7 cellular contexts compared by ENCODE assay signal in the genomic region with DNA sequence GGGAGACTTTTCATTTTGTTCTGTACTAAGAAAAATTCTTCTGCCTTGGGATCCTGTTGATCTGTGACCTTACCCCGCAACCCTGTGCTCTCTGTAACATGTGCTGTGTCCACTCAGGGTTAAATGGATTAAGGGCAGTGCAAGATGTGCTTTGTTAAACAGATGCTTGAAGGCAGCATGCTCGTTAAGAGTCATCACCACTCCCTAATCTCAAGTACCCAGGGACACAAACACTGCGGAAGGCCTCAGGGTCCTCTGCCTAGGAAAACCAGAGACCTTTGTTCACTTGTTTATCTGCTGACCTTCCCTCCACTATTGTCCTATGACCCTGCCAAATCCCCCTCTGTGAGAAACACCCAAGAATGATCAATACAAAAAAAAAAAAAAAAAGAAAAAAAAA. TPM values are rescaled to one million over a fixed set of nuclear protein-coding genes. Genes with fewer than 3 reads are reported as not detected.
A peak's percentile ranks its signal among the peaks of the same experiment; 100 is the strongest.
DNase-seq lines count a peak whose midpoint lies in the region; ATAC-seq and TF ChIP-seq lines count a peak whose summit lies in the region.
"Not testable (repeated sequence)": the region's sequence is repeated elsewhere in the genome, so short reads cannot be mapped to it uniquely, and the experiment has no call there.

No MANE protein-coding gene starts in this region.

- not testable (repeated sequence) for H3K4me3 ChIP-seq in brain microvascular endothelial cell (ENCODE audit: low read depth, low read length); esophagus squamous epithelium; left lung; suprapubic skin

- H3K27ac Mint-ChIP-seq in HFFc6 (peak overlapping the region; percentile 100), osteocyte (ENCODE audit: unreplicated experiment) (peak overlapping the region; percentile 95)
- H3K27ac Mint-ChIP-seq in activated CD4-positive, alpha-beta T cell treated with anti-CD3 and anti-CD28 coated beads for 36 hours, result peak overlapping the region; percentile 85

- TF ChIP-seq CTCF in HFFc6 (IDR thresholded peaks at IDR 0.05); brain microvascular endothelial cell (IDR thresholded peaks at IDR 0.05; ENCODE audit: low read depth, low read length, missing control alignments); esophagus squamous epithelium (IDR thresholded peaks at IDR 0.05); left lung (IDR thresholded peaks at IDR 0.05); osteocyte (IDR thresholded peaks at IDR 0.05); suprapubic skin (IDR thresholded peaks at IDR 0.05): not testable (repeated sequence)

- H3K36me3 Mint-ChIP-seq in HFFc6 (ENCODE audit: low read depth); osteocyte (ENCODE audit: unreplicated experiment): not testable (repeated sequence)
- H3K36me3 Mint-ChIP-seq in activated CD4-positive, alpha-beta T cell treated with anti-CD3 and anti-CD28 coated beads for 36 hours (ENCODE audit: low read depth), result peaks cover 27% of the 10 kb centered on the region

- H3K4me1 ChIP-seq in esophagus squamous epithelium (peaks cover 14 to 67% (median 24%) of the 10 kb centered on the region in 3 donors), left lung (peaks cover 16 to 36% of the 10 kb centered on the region in 2 donors), suprapubic skin (peaks cover 43% of the 10 kb centered on the region)

- not testable (repeated sequence) for H3K9me3 Mint-ChIP-seq in HFFc6; activated CD4-positive, alpha-beta T cell treated with anti-CD3 and anti-CD28 coated beads for 36 hours (ENCODE audit: low read depth); osteocyte (ENCODE audit: unreplicated experiment)

- H3K27ac ChIP-seq in brain microvascular endothelial cell (peak overlapping the region; percentile 97), esophagus squamous epithelium (peak overlapping the region; percentile 66 to 89 (median 82)), left lung (peak overlapping the region; percentile 79 to 81), suprapubic skin (peak overlapping the region; percentile 84)

- not testable (repeated sequence) for H3K36me3 ChIP-seq in brain microvascular endothelial cell (replicated peaks); esophagus squamous epithelium; left lung; suprapubic skin

- not testable (repeated sequence) for ATAC-seq in activated CD4-positive, alpha-beta T cell treated with anti-CD3 and anti-CD28 coated beads for 36 hours
- ATAC-seq in left lung, result peak; percentile 53

- not testable (repeated sequence) for H3K27me3 ChIP-seq in brain microvascular endothelial cell (replicated peaks); esophagus squamous epithelium; left lung; suprapubic skin

- H3K4me1 Mint-ChIP-seq in HFFc6 (ENCODE audit: low read depth) (peaks cover 60% of the 10 kb centered on the region), osteocyte (ENCODE audit: unreplicated experiment) (peaks cover 49% of the 10 kb centered on the region)
- H3K4me1 Mint-ChIP-seq in activated CD4-positive, alpha-beta T cell treated with anti-CD3 and anti-CD28 coated beads for 36 hours, result peaks cover 60% of the 10 kb centered on the region

- TF ChIP-seq POLR2A in esophagus squamous epithelium (IDR thresholded peaks at IDR 0.05); suprapubic skin (IDR thresholded peaks at IDR 0.05): not testable (repeated sequence)

- in situ Hi-C loops in brain microvascular endothelial cell (cut with HindIII; ENCODE audit: low pct_ligation_motif_present, low sequenced_read_pairs), result not testable (repeated sequence)

- H3K4me3 Mint-ChIP-seq in HFFc6, result peak overlapping the region; percentile 69; the same call in 1 of the 2 replicates
- not testable (repeated sequence) for H3K4me3 Mint-ChIP-seq in activated CD4-positive, alpha-beta T cell treated with anti-CD3 and anti-CD28 coated beads for 36 hours; osteocyte (ENCODE audit: unreplicated experiment)

- H3K27me3 Mint-ChIP-seq in HFFc6 (ENCODE audit: insufficient read depth); activated CD4-positive, alpha-beta T cell treated with anti-CD3 and anti-CD28 coated beads for 36 hours; osteocyte (ENCODE audit: unreplicated experiment): not testable (repeated sequence)

- CTCF ChIA-PET in activated CD4-positive, alpha-beta T cell treated with anti-CD3 and anti-CD28 coated beads for 36 hours (lab: Charles Lee), result not testable (repeated sequence)

- TF ChIP-seq EP300 in suprapubic skin (IDR thresholded peaks at IDR 0.05), result not testable (repeated sequence)

- WGBS in esophagus squamous epithelium, 2 donors, result no CpG with 5 or more reads among the region's 3 CpGs
- 55% methylated on average over 3 of the region's 3 CpGs for WGBS in suprapubic skin

- not testable (repeated sequence) for DNase-seq in HFFc6; activated CD4-positive, alpha-beta T cell treated with anti-CD3 and anti-CD28 coated beads for 36 hours; brain microvascular endothelial cell; esophagus squamous epithelium (lab: John Stamatoyannopoulos, UW); left lung; osteocyte (ENCODE audit: extremely low spot score, unreplicated experiment); suprapubic skin (ENCODE audit: low spot score in 2 of 2)

- POLR2A ChIA-PET in activated CD4-positive, alpha-beta T cell treated with anti-CD3 and anti-CD28 coated beads for 36 hours (lab: Charles Lee), result not testable (repeated sequence)

- H3K9me3 ChIP-seq in esophagus squamous epithelium, left lung, suprapubic skin: not testable (repeated sequence)

- intact Hi-C loops in activated CD4-positive, alpha-beta T cell treated with anti-CD3 and anti-CD28 coated beads for 36 hours (cut with DNase I, micrococcal nuclease); esophagus squamous epithelium (cut with DNase I); left lung (cut with DNase I): not testable (repeated sequence)

RNA-seq across cellular contexts. Expression of a gene that starts 13.1 kb away (rescaled TPM):
- 100 to 1,000 TPM; 108 to 130 (median 118) TPM for total RNA-seq in HFFc6 (2021; fragmentation: NEBNext Ultra II Directional; extraction: Animal tissue kit (Norgen Biotek cat#: 25700))
- 100 to 1,000 TPM in 1 of 2 experiments, 10 to 100 TPM in 1; 98.4 to 125 TPM for total RNA-seq in activated CD4-positive, alpha-beta T cell treated with anti-CD3 and anti-CD28 coated beads for 36 hours
- total RNA-seq in esophagus squamous epithelium (100 to 1,000 TPM; 114 to 204 (median 130) TPM), left lung (100 to 1,000 TPM in 1 of 2 donors, 10 to 100 TPM in 1; 92.2 to 126 TPM), osteocyte (125 and 132 TPM in 2 replicates), suprapubic skin (100 to 1,000 TPM; 160 to 187 (median 174) TPM)

RNA-seq across cellular contexts. Expression of a gene that starts 13.4 kb away (rescaled TPM):
- total RNA-seq in HFFc6 (2021; fragmentation: NEBNext Ultra II Directional; extraction: Animal tissue kit (Norgen Biotek cat#: 25700)), result 10 to 100 TPM; 17.1 to 24.3 (median 21.1) TPM
- 10 to 100 TPM; 29.7 to 29.9 TPM for total RNA-seq in activated CD4-positive, alpha-beta T cell treated with anti-CD3 and anti-CD28 coated beads for 36 hours
- total RNA-seq in esophagus squamous epithelium (10 to 100 TPM; 12.7 to 31.7 (median 21.5) TPM), left lung (10 to 100 TPM; 24.9 to 34.4 TPM), osteocyte (26.3 and 29.3 TPM in 2 replicates), suprapubic skin (10 to 100 TPM; 18.0 to 36.1 (median 20.8) TPM)
